Comparison of ENCODE assay signal across 16 cellular contexts in genomic region chr16:89291776-89292175, GRCh38.
DNase-seq lines count a peak whose midpoint lies in the region; ATAC-seq, FAIRE-seq and TF ChIP-seq lines count a peak whose summit lies in the region.
"Had no signal": no experiment of that assay in that cellular context is flagged by ENCODE, and none has a peak within 500 bp of the region (broad histone marks: within the 10 kb centered on the region; RNA-seq: fewer than 3 reads in every experiment).

No MANE protein-coding gene starts in this region.

- ATAC-seq in activated naive CD8-positive, alpha-beta T cell treated with anti-CD3 and anti-CD28 coated beads, Interleukin-2, amount 50 U/mL, for 24 hours, result no peak
- ATAC-seq in GM21576 (IDR thresholded peaks at IDR 0.05; ENCODE audit: unreplicated experiment), result no peak
- ATAC-seq in stimulated activated naive CD8-positive, alpha-beta T cell treated with anti-CD3 and anti-CD28 coated beads, Interleukin-15, Interleukin-2, amounts not matched to agents 100 U/mL and 50 U/mL, for 24 hours, result no peak
- ATAC-seq: SK-N-SH treated with all-trans-retinoic acid at 6 μM for 48 hours had no signal

- no peak for TF ChIP-seq POLR2A in GM12891 (IDR thresholded peaks at IDR 0.05; ENCODE audit: low read depth, low read length)

- no peak overlapping the region for H3K4me3 ChIP-seq in A673 (ENCODE audit: low read depth, low read length, poor library complexity, severe bottlenecking)
- H3K4me3 ChIP-seq in CD8-positive, alpha-beta memory T cell (ENCODE audit: low read length), result no peak overlapping the region
- H3K4me3 ChIP-seq: thyroid gland had no signal

- POLR2A ChIA-PET in A673 (lab: Charles Lee; ENCODE audit: low non-redundant PET), result no interaction called here
- POLR2A ChIA-PET in CD8-positive, alpha-beta memory T cell (lab: Charles Lee), result no interaction called here

- FAIRE-seq in GM12891 (lab: Jason Lieb, UNC), result no peak

- H3K36me3 Mint-ChIP-seq in CD8-positive, alpha-beta memory T cell, result peaks cover 0 to 55% (median 2%) of the 10 kb centered on the region in 3 donors
- peaks cover 22% of the 10 kb centered on the region for H3K36me3 Mint-ChIP-seq in activated naive CD8-positive, alpha-beta T cell treated with anti-CD3 and anti-CD28 coated beads, Interleukin-2, amount 50 U/mL, for 24 hours (ENCODE audit: low read depth)
- peaks cover 0 to 4% (median 3%) of the 10 kb centered on the region in 3 donors for H3K36me3 Mint-ChIP-seq in immature natural killer cell

- intact Hi-C loops in A673 (cut with micrococcal nuclease; ENCODE audit: unreplicated experiment), result no loop called here

- H3K36me3 ChIP-seq in A673 (ENCODE audit: insufficient read depth, low read length, poor library complexity, severe bottlenecking), result peaks cover 29% of the 10 kb centered on the region
- peaks cover 23% of the 10 kb centered on the region for H3K36me3 ChIP-seq in CD8-positive, alpha-beta memory T cell (ENCODE audit: insufficient read depth, low read length)

- H3K27me3 ChIP-seq in A673 (replicated peaks; ENCODE audit: insufficient read depth, low read depth, low read length, poor library complexity), result no peaks in the 10 kb centered on the region
- no peaks in the 10 kb centered on the region for H3K27me3 ChIP-seq in CD8-positive, alpha-beta memory T cell (ENCODE audit: insufficient read depth, low read length, poor library complexity, severe bottlenecking)
- H3K27me3 ChIP-seq: thyroid gland had no signal

- H3K4me3 Mint-ChIP-seq in CD8-positive, alpha-beta memory T cell, result peak overlapping the region in 2 of 7 donors; percentile 44 to 55
- H3K4me3 Mint-ChIP-seq in activated naive CD8-positive, alpha-beta T cell treated with anti-CD3 and anti-CD28 coated beads, Interleukin-2, amount 50 U/mL, for 24 hours, result no peak overlapping the region
- H3K4me3 Mint-ChIP-seq in immature natural killer cell, result no peak overlapping the region

- no peaks in the 10 kb centered on the region for H3K4me1 ChIP-seq in A673 (ENCODE audit: insufficient read depth, low read length, poor library complexity, severe bottlenecking)
- H3K4me1 ChIP-seq in CD8-positive, alpha-beta memory T cell (ENCODE audit: insufficient read depth, low read length), result peaks cover 14% of the 10 kb centered on the region
- H3K4me1 ChIP-seq: thyroid gland had no signal

- H3K9me3 Mint-ChIP-seq in CD8-positive, alpha-beta memory T cell, result no peaks in the 10 kb centered on the region
- H3K9me3 Mint-ChIP-seq in activated naive CD8-positive, alpha-beta T cell treated with anti-CD3 and anti-CD28 coated beads, Interleukin-2, amount 50 U/mL, for 24 hours, result no peaks in the 10 kb centered on the region
- no peaks in the 10 kb centered on the region for H3K9me3 Mint-ChIP-seq in immature natural killer cell

- CTCF ChIA-PET in A673 (lab: Charles Lee), result no interaction called here
- CTCF ChIA-PET in CD8-positive, alpha-beta memory T cell (lab: Charles Lee), result interaction anchor here (1.5 to 2.5 kb wide), 3 partner anchors 15 to 51 kb away, joined by 3 to 8 read pairs (median 3); no protein-coding TSS in a partner anchor

- no peak for DNase-seq in A673 (ENCODE audit: low spot score)
- DNase-seq in CD8-positive, alpha-beta memory T cell, result no peak
- DNase-seq in activated naive CD8-positive, alpha-beta T cell treated with anti-CD3 and anti-CD28 coated beads, Interleukin-2, amount 50 U/mL, for 24 hours, result no peak
- no peak for DNase-seq in immature natural killer cell
- DNase-seq in GM12891 (ENCODE audit: insufficient read length, low spot score), result no peak
- DNase-seq in amniotic stem cell (lab: John Stamatoyannopoulos, UW), result no peak
- DNase-seq in stimulated activated naive CD8-positive, alpha-beta T cell treated with anti-CD3 and anti-CD28 coated beads, Interleukin-15, Interleukin-2, amounts not matched to agents 100 U/mL and 50 U/mL, for 24 hours, result no peak
- DNase-seq: activated CD4-positive, alpha-beta T cell treated with anti-CD3 and anti-CD28 coated beads for 4 hours; AML-193; hippocampal formation; Karpas-422; NCI-H1105; NCI-H82; thyroid gland had no signal

- no peaks in the 10 kb centered on the region for H3K27me3 Mint-ChIP-seq in CD8-positive, alpha-beta memory T cell
- H3K27me3 Mint-ChIP-seq in activated naive CD8-positive, alpha-beta T cell treated with anti-CD3 and anti-CD28 coated beads, Interleukin-2, amount 50 U/mL, for 24 hours, result no peaks in the 10 kb centered on the region
- H3K27me3 Mint-ChIP-seq in immature natural killer cell (ENCODE audit: low read depth in 3 of 3), result peaks cover 0 to 19% (median 13%) of the 10 kb centered on the region in 3 donors

- no peaks in the 10 kb centered on the region for H3K9me3 ChIP-seq in A673 (ENCODE audit: low read depth, low read length, poor library complexity, severe bottlenecking)
- H3K9me3 ChIP-seq in CD8-positive, alpha-beta memory T cell (ENCODE audit: low read length), result no peaks in the 10 kb centered on the region
- H3K9me3 ChIP-seq: thyroid gland had no signal

- no TSS peak for BruUV-seq in A673 (replicated peaks; lab: Mats Ljungman, UMichigan)

- TF ChIP-seq CTCF in A673 (conservative IDR thresholded peaks at IDR 0.05; ENCODE audit: low read depth, low read length), result no peak

- peaks cover 21 to 43% (median 28%) of the 10 kb centered on the region in 3 donors for H3K4me1 Mint-ChIP-seq in CD8-positive, alpha-beta memory T cell
- peaks cover 15% of the 10 kb centered on the region for H3K4me1 Mint-ChIP-seq in activated naive CD8-positive, alpha-beta T cell treated with anti-CD3 and anti-CD28 coated beads, Interleukin-2, amount 50 U/mL, for 24 hours
- H3K4me1 Mint-ChIP-seq in immature natural killer cell, result peaks cover 33% of the 10 kb centered on the region in 2 donors

- H3K27ac ChIP-seq in A673 (ENCODE audit: low read depth, low read length, poor library complexity, severe bottlenecking), result peak overlapping the region; percentile 10
- H3K27ac ChIP-seq in CD8-positive, alpha-beta memory T cell (ENCODE audit: low read depth, low read length), result no peak overlapping the region
- H3K27ac ChIP-seq: thyroid gland had no signal

- H3K27ac Mint-ChIP-seq in CD8-positive, alpha-beta memory T cell, result peak overlapping the region in 5 of 8 donors; percentile 9 to 63 (median 39)
- peak overlapping the region; percentile 7 for H3K27ac Mint-ChIP-seq in activated naive CD8-positive, alpha-beta T cell treated with anti-CD3 and anti-CD28 coated beads, Interleukin-2, amount 50 U/mL, for 24 hours
- peak overlapping the region in 4 of 6 donors; percentile 6 to 68 (median 44) for H3K27ac Mint-ChIP-seq in immature natural killer cell

TF ChIP-seq in GM12891, 5 proteins besides CTCF, POLR2A, EP300 and RAD21:
- TF ChIP-seq POLR2AphosphoS5 (IDR thresholded peaks at IDR 0.05; ENCODE audit: low read depth, low read length) (no peak), POU2F2 (IDR thresholded peaks at IDR 0.05; ENCODE audit: low read depth, low read length) (no peak), SPI1 (IDR thresholded peaks at IDR 0.05; ENCODE audit: low read depth, low read length) (no peak), PAX5 (IDR thresholded peaks at IDR 0.05; ENCODE audit: insufficient read depth, low read length, severe bottlenecking) (no peak), TAF1 (IDR thresholded peaks at IDR 0.05; ENCODE audit: low read depth, low read length) (no peak)
